9 cellular contexts compared by ENCODE assay signal in genomic region chr15:43268111-43269105, GRCh38. TPM values are rescaled to one million over a fixed set of nuclear protein-coding genes. Genes with fewer than 3 reads are reported as not detected.
DNase-seq lines count a peak whose midpoint lies in the region; ATAC-seq and TF ChIP-seq lines count a peak whose summit lies in the region.
"Had no signal": no experiment of that assay in that cellular context is flagged by ENCODE, and none has a peak within 500 bp of the region (broad histone marks: within the 10 kb centered on the region; RNA-seq: fewer than 3 reads in every experiment).

No MANE protein-coding gene starts in this region.

- H3K9ac ChIP-seq in HCT116 (ENCODE audit: low read length), result no peak overlapping the region

- no peak for TF ChIP-seq POLR2A in HCT116 (IDR thresholded peaks at IDR 0.05; ENCODE audit: borderline replicate concordance, extremely low read depth, insufficient read depth, insufficient read length)

- H3K27me3 ChIP-seq in HCT116 (ENCODE audit: insufficient read depth, low read length) (peaks cover 17% of the 10 kb centered on the region), left lung (peaks cover 0 to 17% of the 10 kb centered on the region in 2 donors), dorsolateral prefrontal cortex (peaks cover 0 to 11% (median 0%) of the 10 kb centered on the region in 45 donors)

- H2AFZ ChIP-seq in HCT116 (ENCODE audit: low read depth, low read length, poor library complexity, severe bottlenecking), result no peak overlapping the region

- H3K4me1 ChIP-seq in HCT116 (ENCODE audit: control insufficient read depth in 1 of 2, insufficient read depth in 2 of 2, low read length in 2 of 2), result no peaks in the 10 kb centered on the region
- H3K4me1 ChIP-seq in left lung, result peaks cover 0 to 6% of the 10 kb centered on the region in 2 donors

- H3K79me2 ChIP-seq in HCT116 (ENCODE audit: insufficient read depth, low read length), result no peaks in the 10 kb centered on the region

- H4K20me1 ChIP-seq in HCT116 (ENCODE audit: insufficient read depth), result no peaks in the 10 kb centered on the region

- DNase-seq in EL (peak; percentile 43), HCT116 (ENCODE audit: low read depth, low spot score) (no peak), left lung (no peak), NCI-H748 (lab: John Stamatoyannopoulos, UW; ENCODE audit: unreplicated experiment) (no peak), dorsolateral prefrontal cortex (no peak)
- peak; percentile 63 for DNase-seq in activated CD8-positive, alpha-beta T cell treated with anti-CD3 and anti-CD28 coated beads, Interleukin-2, amount 10 ng/mL, durations not matched to agents 7 days and 5 days

- TF ChIP-seq RAD21 in HCT116 (IDR thresholded peaks at IDR 0.05; ENCODE audit: low read depth), result peak; percentile 58

- no peak overlapping the region for H3K4me2 ChIP-seq in HCT116 (ENCODE audit: low read length)

- H3K4me1 Mint-ChIP-seq in activated CD8-positive, alpha-beta T cell treated with anti-CD3 and anti-CD28 coated beads, Interleukin-2, amount 10 ng/mL, durations not matched to agents 7 days and 5 days (ENCODE audit: low read depth), result peaks cover 22% of the 10 kb centered on the region

- H3K9me3 ChIP-seq in HCT116 (ENCODE audit: control insufficient read depth in 1 of 2, insufficient read depth in 1 of 2, low read depth in 1 of 2, low read length in 2 of 2), result no peaks in the 10 kb centered on the region
- H3K9me3 ChIP-seq in left lung, result peaks cover 0 to 2% of the 10 kb centered on the region in 2 donors

- intact Hi-C loops in HCT116 (cut with micrococcal nuclease), result loop anchor here (5.0 kb wide), 1 partner anchor 41 kb away; no protein-coding TSS in a partner anchor
- intact Hi-C loops in left lung (cut with DNase I), result no loop called here
- intact Hi-C loops in dorsolateral prefrontal cortex (cut with DNase I), result no loop called here

- H3K27me3 Mint-ChIP-seq in activated CD8-positive, alpha-beta T cell treated with anti-CD3 and anti-CD28 coated beads, Interleukin-2, amount 10 ng/mL, durations not matched to agents 7 days and 5 days (ENCODE audit: low read depth), result peaks cover 28% of the 10 kb centered on the region

- no peak overlapping the region for H3K4me3 ChIP-seq in HCT116 (replicated peaks in 1 of 2; ENCODE audit: low read depth in 1 of 2, low read length in 2 of 2)
- H3K4me3 ChIP-seq in left lung, result no peak overlapping the region
- no peak overlapping the region for H3K4me3 ChIP-seq in dorsolateral prefrontal cortex

- ATAC-seq in HCT116, result peak; percentile 77
- ATAC-seq in activated CD8-positive, alpha-beta T cell treated with anti-CD3 and anti-CD28 coated beads, Interleukin-2, amount 10 ng/mL, durations not matched to agents 7 days and 5 days, result peak; percentile 59
- ATAC-seq in left lung, result peak; percentile 33
- no peak for ATAC-seq in GM21737 (IDR thresholded peaks at IDR 0.05; ENCODE audit: unreplicated experiment)
- ATAC-seq in HG03354 (IDR thresholded peaks at IDR 0.05; ENCODE audit: poor library complexity, severe bottlenecking, unreplicated experiment), result no peak

- BruUV-seq in HCT116 (replicated peaks; lab: Mats Ljungman, UMichigan), result no TSS peak

- H3K36me3 ChIP-seq in HCT116 (ENCODE audit: control insufficient read depth in 1 of 2, insufficient read depth in 2 of 2, low read length in 2 of 2) (no peaks in the 10 kb centered on the region), left lung (no peaks in the 10 kb centered on the region)

- H3K36me3 Mint-ChIP-seq in activated CD8-positive, alpha-beta T cell treated with anti-CD3 and anti-CD28 coated beads, Interleukin-2, amount 10 ng/mL, durations not matched to agents 7 days and 5 days (ENCODE audit: low read depth), result peaks cover 7% of the 10 kb centered on the region
- H3K36me3 Mint-ChIP-seq: activated naive CD8-positive, alpha-beta T cell had no signal

- TF ChIP-seq CTCF in HCT116 (IDR thresholded peaks at IDR 0.05 in 2 of 3, conservative IDR thresholded peaks at IDR 0.05 in 1 of 3; ENCODE audit: borderline replicate concordance in 1 of 3, insufficient read depth in 1 of 3, low read depth in 2 of 3, low read length in 2 of 3) (peak; percentile 31 to 52 (median 50); a peak in 5 of 6 replicates), left lung (IDR thresholded peaks at IDR 0.05) (no peak), dorsolateral prefrontal cortex (IDR thresholded peaks at IDR 0.05 in 54 of 56, conservative IDR thresholded peaks at IDR 0.05 in 2 of 56; ENCODE audit: low read depth in 1 of 56, partially characterized antibody in 56 of 56) (peak in 16 of 56 donors; percentile 9 to 43 (median 23))

- H3K9me2 ChIP-seq in HCT116 (ENCODE audit: insufficient read depth), result no peaks in the 10 kb centered on the region

- no peak overlapping the region for H3K27ac ChIP-seq in HCT116 (ENCODE audit: low read depth, low read length)
- no peak overlapping the region for H3K27ac ChIP-seq in left lung
- H3K27ac ChIP-seq in dorsolateral prefrontal cortex, result no peak overlapping the region

- POLR2A ChIA-PET in HCT116 (lab: Charles Lee), result no interaction called here
- POLR2A ChIA-PET in activated CD8-positive, alpha-beta T cell treated with anti-CD3 and anti-CD28 coated beads, Interleukin-2, amount 10 ng/mL, durations not matched to agents 7 days and 5 days (lab: Charles Lee), result interaction anchor here (0.9 kb wide), 1 partner anchor 15 kb away, joined by 4 read pairs; no protein-coding TSS in a partner anchor

- no peak overlapping the region for H3K4me3 Mint-ChIP-seq in activated CD8-positive, alpha-beta T cell treated with anti-CD3 and anti-CD28 coated beads, Interleukin-2, amount 10 ng/mL, durations not matched to agents 7 days and 5 days
- H3K4me3 Mint-ChIP-seq: activated naive CD8-positive, alpha-beta T cell had no signal

- RAD21 ChIA-PET in HCT116 (lab: Charles Lee; ENCODE audit: low non-redundant PET in 1 of 2, low total read pairs in 2 of 2, uncharacterized antibody in 2 of 2, unreplicated experiment in 2 of 2), result interaction anchor here (1.0 to 1.6 kb wide), 2 partner anchors 43 kb away, joined by 3 to 9 read pairs; no protein-coding TSS in a partner anchor

- CTCF ChIA-PET in HCT116 (lab: Charles Lee), result interaction anchor here (3.5 kb wide), 1 partner anchor 43 kb away, joined by 25 read pairs; no protein-coding TSS in a partner anchor
- CTCF ChIA-PET in activated CD8-positive, alpha-beta T cell treated with anti-CD3 and anti-CD28 coated beads, Interleukin-2, amount 10 ng/mL, durations not matched to agents 7 days and 5 days (lab: Charles Lee), result interaction anchor here (0.8 to 7.0 kb wide), 14 partner anchors 8 to 529 kb away, joined by 3 to 155 read pairs (median 4); no protein-coding TSS in a partner anchor

- H3K27ac Mint-ChIP-seq in activated CD8-positive, alpha-beta T cell treated with anti-CD3 and anti-CD28 coated beads, Interleukin-2, amount 10 ng/mL, durations not matched to agents 7 days and 5 days, result no peak overlapping the region
- H3K27ac Mint-ChIP-seq: activated naive CD8-positive, alpha-beta T cell had no signal

- peaks cover 8% of the 10 kb centered on the region for H3K9me3 Mint-ChIP-seq in activated CD8-positive, alpha-beta T cell treated with anti-CD3 and anti-CD28 coated beads, Interleukin-2, amount 10 ng/mL, durations not matched to agents 7 days and 5 days (ENCODE audit: insufficient read depth)

TF ChIP-seq in HCT116, 20 proteins besides CTCF, POLR2A, EP300 and RAD21:
- TF ChIP-seq REST (IDR thresholded peaks at IDR 0.05; ENCODE audit: low read depth) (peak; percentile 16; the same call in 1 of the 2 replicates), CBX3 (IDR thresholded peaks at IDR 0.05; ENCODE audit: low read depth) (no peak)
TF ChIP-seq in HCT116: peak in this region for 1.

RNA-seq across cellular contexts. Expression of gene TGM5, which starts 1.7 kb away (rescaled TPM):
- total RNA-seq in HCT116 (2021; ENCODE audit: unreplicated experiment), result not detected
- polyA plus RNA-seq in HCT116 (2012), result 0.05 TPM in 1 of 2 replicates, not detected in the other
- under 1 TPM; 0.31 to 0.37 TPM for total RNA-seq in activated CD8-positive, alpha-beta T cell treated with anti-CD3 and anti-CD28 coated beads, Interleukin-2, amount 10 ng/mL, durations not matched to agents 7 days and 5 days
- total RNA-seq in left lung, result not detected
- total RNA-seq in dorsolateral prefrontal cortex, result under 1 TPM in 8 of 120 experiments, not detected in 112; 0.14 to 0.88 (median 0.34) TPM

RNA-seq across cellular contexts. Expression of gene TGM7, which starts 33.6 kb away (rescaled TPM):
- total RNA-seq in HCT116 (2021; ENCODE audit: unreplicated experiment) (not detected), left lung (not detected), dorsolateral prefrontal cortex (under 1 TPM in 1 of 120 experiments, not detected in 119; 0.62 TPM)
- polyA plus RNA-seq in HCT116 (2012), result not detected in 2 replicates
- total RNA-seq in activated CD8-positive, alpha-beta T cell treated with anti-CD3 and anti-CD28 coated beads, Interleukin-2, amount 10 ng/mL, durations not matched to agents 7 days and 5 days, result not detected

RNA-seq across cellular contexts. Expression of gene EPB42, which starts 47.6 kb away (rescaled TPM):
- total RNA-seq in HCT116 (2021; ENCODE audit: unreplicated experiment) (not detected), left lung (not detected), dorsolateral prefrontal cortex (under 1 TPM in 10 of 120 experiments, not detected in 110; 0.23 to 0.83 (median 0.40) TPM)
- polyA plus RNA-seq in HCT116 (2012), result not detected in 2 replicates
- total RNA-seq in activated CD8-positive, alpha-beta T cell treated with anti-CD3 and anti-CD28 coated beads, Interleukin-2, amount 10 ng/mL, durations not matched to agents 7 days and 5 days, result not detected

Comparison
In these comparisons a context has a peak if more than half of its experiments do, and no peak if none do; other contexts are left out.
1. DNase-seq: peak in EL (single experiment) and activated CD8-positive, alpha-beta T cell treated with anti-CD3 and anti-CD28 coated beads, Interleukin-2, amount 10 ng/mL, durations not matched to agents 7 days and 5 days (single experiment); none in HCT116 (single experiment), left lung (0 of 2), NCI-H748 (single experiment) and dorsolateral prefrontal cortex (0 of 10).
2. ATAC-seq: peak in HCT116 (single experiment), activated CD8-positive, alpha-beta T cell treated with anti-CD3 and anti-CD28 coated beads, Interleukin-2, amount 10 ng/mL, durations not matched to agents 7 days and 5 days (single experiment) and left lung (single experiment); none in GM21737 (single experiment) and HG03354 (single experiment).
3. CTCF ChIP-seq: peak in HCT116 (3 of 3); none in left lung (0 of 2).